ENCODE assay signal across 17 cellular contexts in genomic region chr4:30836231-30836630, GRCh38.
A peak's percentile ranks its signal among the peaks of the same experiment; 100 is the strongest.
DNase-seq lines count a peak whose midpoint lies in the region; ATAC-seq and TF ChIP-seq lines count a peak whose summit lies in the region.
"Had no signal": no experiment of that assay in that cellular context is flagged by ENCODE, and none has a peak within 500 bp of the region (broad histone marks: within the 10 kb centered on the region; RNA-seq: fewer than 3 reads in every experiment).

No MANE protein-coding gene starts in this region.

- H3K9me3 ChIP-seq in AG04450 (ENCODE audit: control insufficient read depth, insufficient read depth, low read length) (no peaks in the 10 kb centered on the region), neural cell (ENCODE audit: low read length) (no peaks in the 10 kb centered on the region), left lung (no peaks in the 10 kb centered on the region), stomach (no peaks in the 10 kb centered on the region)

- no peak for TF ChIP-seq EP300 in neural cell (conservative IDR thresholded peaks at IDR 0.05; ENCODE audit: poor library complexity, severe bottlenecking)
- no peak for TF ChIP-seq EP300 in stomach (IDR thresholded peaks at IDR 0.05)

- no peak overlapping the region for H3K27ac ChIP-seq in AG04450 (ENCODE audit: low read depth, low read length)
- peak overlapping the region; percentile 66 for H3K27ac ChIP-seq in neural cell (ENCODE audit: low read length)
- no peak overlapping the region for H3K27ac ChIP-seq in left lung
- no peak overlapping the region for H3K27ac ChIP-seq in stomach

- intact Hi-C loops in left lung (cut with DNase I) = no loop called here
- intact Hi-C loops in stomach (cut with DNase I; ENCODE audit: low total_unique reads) = no loop called here

- no peaks in the 10 kb centered on the region for H4K20me1 ChIP-seq in neural cell (ENCODE audit: insufficient read depth)

- H3K27me3 Mint-ChIP-seq in chondrocyte (ENCODE audit: low read depth) = no peaks in the 10 kb centered on the region
- H3K27me3 Mint-ChIP-seq: IgD-negative memory B cell had no signal

- no peak overlapping the region for H3K4me2 ChIP-seq in neural cell (ENCODE audit: low read length)

- peaks cover 2% of the 10 kb centered on the region for H3K79me2 ChIP-seq in neural cell (replicated peaks; ENCODE audit: insufficient read depth, low read length)

- no peak for ATAC-seq in left lung
- ATAC-seq: GM12878 had no signal

- H3K27ac Mint-ChIP-seq in chondrocyte (ENCODE audit: unreplicated experiment) = peak overlapping the region; percentile 38
- H3K27ac Mint-ChIP-seq: IgD-negative memory B cell had no signal

- WGBS in stomach, 5 donors = 18 to 38% (median 22%) methylated on average over 1 of the region's 1 CpG

- H3K9me3 Mint-ChIP-seq in chondrocyte (ENCODE audit: low read depth) = no peaks in the 10 kb centered on the region

- no peak overlapping the region for H3K4me3 Mint-ChIP-seq in chondrocyte (ENCODE audit: unreplicated experiment)
- H3K4me3 Mint-ChIP-seq: IgD-negative memory B cell had no signal

- H3K4me1 Mint-ChIP-seq in chondrocyte (ENCODE audit: low read depth) = peaks cover 68% of the 10 kb centered on the region
- H3K4me1 Mint-ChIP-seq: IgD-negative memory B cell had no signal

- no peak for TF ChIP-seq RAD21 in neural cell (conservative IDR thresholded peaks at IDR 0.05)

- H3K27me3 ChIP-seq in AG04450 (ENCODE audit: control insufficient read depth, insufficient read depth, low read length) (no peaks in the 10 kb centered on the region), neural cell (ENCODE audit: insufficient read depth, low read depth, low read length) (no peaks in the 10 kb centered on the region), left lung (no peaks in the 10 kb centered on the region), stomach (no peaks in the 10 kb centered on the region)

- CTCF ChIA-PET in AG04450 (lab: Charles Lee) = no interaction called here

- H3K4me1 ChIP-seq in left lung (no peaks in the 10 kb centered on the region), stomach (peaks cover 0 to 52% (median 17%) of the 10 kb centered on the region in 4 donors)

- TF ChIP-seq CTCF in AG04450 (IDR thresholded peaks at IDR 0.05; ENCODE audit: low read depth, low read length) (no peak), chondrocyte (IDR thresholded peaks at IDR 0.05) (no peak), neural cell (IDR thresholded peaks at IDR 0.05; ENCODE audit: poor library complexity, severe bottlenecking) (no peak), left lung (IDR thresholded peaks at IDR 0.05) (no peak), stomach (IDR thresholded peaks at IDR 0.05) (no peak)

- H3F3A ChIP-seq in neural cell (ENCODE audit: insufficient read depth, low read length, poor library complexity, severe bottlenecking) = no peaks in the 10 kb centered on the region

- DNase-seq in AG04450 (ENCODE audit: low read depth, low spot score) = peak; percentile 10
- peak; percentile 8 for DNase-seq in NCI-H226
- DNase-seq in chondrocyte (ENCODE audit: low spot score) = no peak
- DNase-seq in SKM-1 treated with dmso at 0.1 percent for 144 hours (lab: John Stamatoyannopoulos, UW; ENCODE audit: unreplicated experiment) = no peak
- DNase-seq in left lung = no peak
- no peak for DNase-seq in stomach
- no peak for DNase-seq in RPMI8226
- DNase-seq: C1 segment of cervical spinal cord, DMS53, H7, NCI-H1436, NCI-H2081, NCI-H2227 treated with DMSO at 0.1 percent for 48 hours, NCI-H526 had no signal

- POLR2A ChIA-PET in AG04450 (lab: Yijun Ruan, JAX) = no interaction called here

- TF ChIP-seq POLR2A in stomach (IDR thresholded peaks at IDR 0.05) = no peak

- H3K9ac ChIP-seq in neural cell (ENCODE audit: low read length) = no peak overlapping the region

- no peaks in the 10 kb centered on the region for H3K36me3 Mint-ChIP-seq in chondrocyte (ENCODE audit: low read depth)

- no peaks in the 10 kb centered on the region for H3K9me2 ChIP-seq in neural cell (ENCODE audit: insufficient read depth, low read length)

- H3K4me3 ChIP-seq in AG04450 (ENCODE audit: low read depth, low read length) (no peak overlapping the region), neural cell (ENCODE audit: low read length) (no peak overlapping the region), left lung (no peak overlapping the region), stomach (no peak overlapping the region)
- H3K4me3 ChIP-seq: GM12878 had no signal

- H2AFZ ChIP-seq in neural cell (ENCODE audit: low read depth, low read length) = no peak overlapping the region

- no peaks in the 10 kb centered on the region for H3K36me3 ChIP-seq in neural cell (ENCODE audit: insufficient read depth, low read length)
- no peaks in the 10 kb centered on the region for H3K36me3 ChIP-seq in left lung
- no peaks in the 10 kb centered on the region for H3K36me3 ChIP-seq in stomach

TF ChIP-seq in neural cell, 6 proteins besides CTCF, POLR2A, EP300 and RAD21:
- TF ChIP-seq POLR2AphosphoS5 (IDR thresholded peaks at IDR 0.05) (no peak), MXI1 (conservative IDR thresholded peaks at IDR 0.05; ENCODE audit: poor library complexity, severe bottlenecking) (no peak), TAF1 (IDR thresholded peaks at IDR 0.05; ENCODE audit: low read depth) (no peak), EZH2 (IDR thresholded peaks at IDR 0.05; ENCODE audit: borderline replicate concordance, insufficient read depth, low read length, poor library complexity, severe bottlenecking) (no peak), SMC3 (conservative IDR thresholded peaks at IDR 0.05; ENCODE audit: poor library complexity) (no peak), REST (IDR thresholded peaks at IDR 0.05; ENCODE audit: borderline replicate concordance) (no peak)

Comparison
In these comparisons a context has a peak if more than half of its experiments do, and no peak if none do; other contexts are left out.
1. DNase-seq: peak in AG04450 (single experiment) and NCI-H226 (single experiment); none in chondrocyte (single experiment), SKM-1 treated with dmso at 0.1 percent for 144 hours (single experiment), left lung (0 of 2), stomach (single experiment) and RPMI8226 (single experiment).